In the genomic region with DNA sequence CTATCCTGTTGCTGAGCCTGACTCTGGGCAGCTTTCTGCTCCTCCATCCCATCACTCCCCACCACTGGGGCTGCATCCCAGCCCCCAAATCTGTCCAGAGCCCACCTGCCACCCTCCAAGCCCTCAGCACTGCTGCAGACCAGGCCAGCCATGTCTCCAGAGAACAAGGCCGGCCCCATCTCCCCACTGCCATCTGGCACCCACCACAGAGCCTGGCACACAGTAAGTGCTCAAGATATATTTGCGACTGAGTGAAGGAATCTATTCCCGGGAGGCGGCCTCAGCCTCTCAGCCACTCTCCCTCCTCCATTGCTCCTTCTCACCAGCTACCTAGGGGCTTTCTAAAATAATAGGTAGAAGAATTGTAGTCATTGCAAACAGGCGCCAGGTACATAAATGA, we compare ENCODE assay signal across 20 cellular contexts. TPM values are rescaled to one million over a fixed set of nuclear protein-coding genes. Genes with fewer than 3 reads are reported as not detected.
A peak's percentile ranks its signal among the peaks of the same experiment; 100 is the strongest.
DNase-seq lines count a peak whose midpoint lies in the region; ATAC-seq and TF ChIP-seq lines count a peak whose summit lies in the region.
"Had no signal": no experiment of that assay in that cellular context is flagged by ENCODE, and none has a peak within 500 bp of the region (broad histone marks: within the 10 kb centered on the region; RNA-seq: fewer than 3 reads in every experiment).

No MANE protein-coding gene starts in this region.

- H3K27ac ChIP-seq in left ventricle myocardium inferior (replicated peaks) (peak overlapping the region; percentile 96), esophagus muscularis mucosa (replicated peaks in 1 of 4) (peak overlapping the region; percentile 80 to 85 (median 82)), skeletal muscle tissue (ENCODE audit: low read depth, low read length) (peak overlapping the region; percentile 80)

- H3K4me1 Mint-ChIP-seq in stimulated activated naive CD8-positive, alpha-beta T cell treated with anti-CD3 and anti-CD28 coated beads, Interleukin-15, amount 100 ng/mL, for 72 hours = peaks cover 8% of the 10 kb centered on the region

- no peak overlapping the region for H3K4me3 Mint-ChIP-seq in stimulated activated naive CD8-positive, alpha-beta T cell treated with anti-CD3 and anti-CD28 coated beads, Interleukin-15, amount 100 ng/mL, for 72 hours
- H3K4me3 Mint-ChIP-seq: activated naive CD8-positive, alpha-beta T cell treated with anti-CD3 and anti-CD28 coated beads for 36 hours; CD4-positive, alpha-beta T cell had no signal

- no peak overlapping the region for H3K27ac Mint-ChIP-seq in stimulated activated naive CD8-positive, alpha-beta T cell treated with anti-CD3 and anti-CD28 coated beads, Interleukin-15, amount 100 ng/mL, for 72 hours
- H3K27ac Mint-ChIP-seq: activated naive CD8-positive, alpha-beta T cell treated with anti-CD3 and anti-CD28 coated beads for 36 hours; CD4-positive, alpha-beta T cell had no signal

- H3K4me3 ChIP-seq in left ventricle myocardium inferior (peak overlapping the region; percentile 82), esophagus muscularis mucosa (peak overlapping the region; percentile 65 to 75 (median 68)), skeletal muscle tissue (ENCODE audit: low read length in 3 of 3) (peak overlapping the region in 2 of 3 donors; percentile 83 to 86)

- H3K27me3 Mint-ChIP-seq in stimulated activated naive CD8-positive, alpha-beta T cell treated with anti-CD3 and anti-CD28 coated beads, Interleukin-15, amount 100 ng/mL, for 72 hours = peaks cover 64% of the 10 kb centered on the region

- H3K27me3 ChIP-seq in left ventricle myocardium inferior (ENCODE audit: low read depth) (peaks cover 16% of the 10 kb centered on the region), esophagus muscularis mucosa (peaks cover 0 to 20% (median 10%) of the 10 kb centered on the region in 4 donors), skeletal muscle tissue (ENCODE audit: control insufficient read depth in 3 of 3, insufficient read depth in 3 of 3, low read length in 3 of 3) (peaks cover 0 to 14% (median 10%) of the 10 kb centered on the region in 3 donors)
- H3K27me3 ChIP-seq: pancreas had no signal

- no peaks in the 10 kb centered on the region for H3K9me3 Mint-ChIP-seq in stimulated activated naive CD8-positive, alpha-beta T cell treated with anti-CD3 and anti-CD28 coated beads, Interleukin-15, amount 100 ng/mL, for 72 hours
- H3K9me3 Mint-ChIP-seq: activated naive CD8-positive, alpha-beta T cell treated with anti-CD3 and anti-CD28 coated beads for 36 hours; CD4-positive, alpha-beta T cell had no signal

- intact Hi-C loops in left ventricle myocardium inferior (cut with micrococcal nuclease) = no loop called here
- intact Hi-C loops in left cardiac atrium (cut with DNase I) = loop anchor here in 1 of 2 donors (5.0 kb wide), 1 partner anchor 39 kb away; no protein-coding TSS in a partner anchor
- intact Hi-C loops in esophagus muscularis mucosa (cut with DNase I) = loop anchor here (5.0 kb wide), 1 partner anchor 109 kb away; no protein-coding TSS in a partner anchor

- 87% methylated on average over 5 of the region's 5 CpGs for WGBS in esophagus muscularis mucosa

- H3K9me3 ChIP-seq in left ventricle myocardium inferior (replicated peaks) = no peaks in the 10 kb centered on the region
- no peaks in the 10 kb centered on the region for H3K9me3 ChIP-seq in esophagus muscularis mucosa
- H3K9me3 ChIP-seq in skeletal muscle tissue (ENCODE audit: control insufficient read depth in 3 of 3, low read length in 3 of 3) = no peaks in the 10 kb centered on the region
- H3K9me3 ChIP-seq: pancreas had no signal

- no peaks in the 10 kb centered on the region for H3K36me3 ChIP-seq in left ventricle myocardium inferior
- H3K36me3 ChIP-seq in esophagus muscularis mucosa = peaks cover 0 to 16% (median 0%) of the 10 kb centered on the region in 4 donors
- H3K36me3 ChIP-seq in skeletal muscle tissue (ENCODE audit: control insufficient read depth in 3 of 3, insufficient read depth in 3 of 3, low read length in 3 of 3) = peaks cover 0 to 4% (median 0%) of the 10 kb centered on the region in 3 donors
- H3K36me3 ChIP-seq: pancreas had no signal

- no peak for DNase-seq in left ventricle myocardium inferior
- DNase-seq in left cardiac atrium = no peak
- no peak for DNase-seq in esophagus muscularis mucosa (ENCODE audit: extremely low spot score)
- no peak for DNase-seq in stimulated activated naive CD8-positive, alpha-beta T cell treated with anti-CD3 and anti-CD28 coated beads, Interleukin-15, amount 100 ng/mL, for 72 hours
- DNase-seq in SHP77 (lab: John Stamatoyannopoulos, UW) = no peak
- DNase-seq in retina = no peak
- DNase-seq in pons (ENCODE audit: low spot score) = no peak
- DNase-seq: activated naive CD8-positive, alpha-beta T cell treated with anti-CD3 and anti-CD28 coated beads for 36 hours; activated T-cell treated with anti-CD3 and anti-CD28 coated beads, Interleukin-2, amount 50 U/mL, for 1 hour; caudate nucleus; CD4-positive, alpha-beta T cell; GOT3; NCI-H1694 treated with DMSO at 0.1 percent for 48 hours; NCI-H446; pancreas had no signal

- no peak for TF ChIP-seq CTCF in left ventricle myocardium inferior (IDR thresholded peaks at IDR 0.05; ENCODE audit: borderline replicate concordance)
- TF ChIP-seq CTCF in esophagus muscularis mucosa (IDR thresholded peaks at IDR 0.05) = no peak

- no peak for TF ChIP-seq EP300 in esophagus muscularis mucosa (IDR thresholded peaks at IDR 0.05)

- no peak for ATAC-seq in left cardiac atrium
- ATAC-seq in stimulated activated naive CD8-positive, alpha-beta T cell treated with anti-CD3 and anti-CD28 coated beads, Interleukin-15, amount 100 ng/mL, for 72 hours = no peak
- ATAC-seq: pancreas had no signal

- H3K4me1 ChIP-seq in left ventricle myocardium inferior = peaks cover 95% of the 10 kb centered on the region
- H3K4me1 ChIP-seq in esophagus muscularis mucosa = peaks cover 62 to 97% (median 95%) of the 10 kb centered on the region in 4 donors
- H3K4me1 ChIP-seq in skeletal muscle tissue (ENCODE audit: control insufficient read depth in 3 of 3, insufficient read depth in 3 of 3, low read length in 3 of 3) = peaks cover 82 to 90% (median 85%) of the 10 kb centered on the region in 3 donors

- peak overlapping the region; percentile 33 to 82 (median 62) for H3K9ac ChIP-seq in skeletal muscle tissue (ENCODE audit: low read depth in 1 of 3, low read length in 3 of 3)

- TF ChIP-seq POLR2A in esophagus muscularis mucosa (IDR thresholded peaks at IDR 0.05; ENCODE audit: low read depth) = no peak

RNA-seq across cellular contexts. Expression of a gene that starts 4.8 kb away (rescaled TPM):
- 45.5 TPM for total RNA-seq in left ventricle myocardium inferior
- 100 to 1,000 TPM; 106 to 112 TPM for total RNA-seq in left cardiac atrium
- 10 to 100 TPM; 50.5 to 89.9 (median 76.6) TPM for total RNA-seq in esophagus muscularis mucosa
- 92.4 TPM for total RNA-seq in skeletal muscle tissue

RNA-seq across cellular contexts. Expression of a gene that starts 58.7 kb away (rescaled TPM):
- not detected for total RNA-seq in left ventricle myocardium inferior
- not detected for total RNA-seq in left cardiac atrium
- total RNA-seq in esophagus muscularis mucosa = not detected
- total RNA-seq in skeletal muscle tissue = not detected
- total RNA-seq: A673; activated naive CD8-positive, alpha-beta T cell treated with anti-CD3 and anti-CD28 coated beads for 36 hours; CD4-positive, alpha-beta T cell; HT1080; M059J; mucosa of gallbladder; pancreas had no signal
